24 cellular contexts compared by ENCODE assay signal in genomic region chr22:20229916-20230775, GRCh38. TPM values are rescaled to one million over a fixed set of nuclear protein-coding genes. Genes with fewer than 3 reads are reported as not detected.
DNase-seq lines count a peak whose midpoint lies in the region; ATAC-seq, FAIRE-seq and TF ChIP-seq lines count a peak whose summit lies in the region.
"Had no signal": no experiment of that assay in that cellular context is flagged by ENCODE, and none has a peak within 500 bp of the region (broad histone marks: within the 10 kb centered on the region; RNA-seq: fewer than 3 reads in every experiment).

No MANE protein-coding gene starts in this region.

- H3K4me1 ChIP-seq in stomach, result peaks cover 10 to 18% (median 16%) of the 10 kb centered on the region in 4 donors
- H3K4me1 ChIP-seq: colonic mucosa, HAP-1, parathyroid adenoma, SJSA1 had no signal

- H3K9me3 Mint-ChIP-seq in MCF 10A (ENCODE audit: unreplicated experiment), result peaks cover 3% of the 10 kb centered on the region

- no peak overlapping the region for H3K4me3 Mint-ChIP-seq in MCF 10A (ENCODE audit: unreplicated experiment)
- H3K4me3 Mint-ChIP-seq: activated CD4-positive, alpha-beta T cell treated with anti-CD3 and anti-CD28 coated beads, Interleukin-2, amount 10 ng/mL, durations not matched to agents 7 days and 5 days; activated naive CD8-positive, alpha-beta T cell treated with anti-CD3 and anti-CD28 coated beads, Interleukin-2, amount 10 ng/mL, durations not matched to agents 7 days and 5 days; naive thymus-derived CD4-positive, alpha-beta T cell; stimulated activated memory B cell treated with anti-CD40 and anti-IgM and Interleukin-4, amounts not matched to agents 10 μg/mL and 1 μg/mL and 100 μg/mL, for 72 hours; T-helper 1 cell treated with Interleukin-12 subunit alpha and Interleukin-12 subunit beta and Interleukin-4 antibody, amounts not matched to agents 30 μg/mL and 1 μg/mL, for 36 hours had no signal

- no peaks in the 10 kb centered on the region for H3K36me3 Mint-ChIP-seq in MCF 10A (ENCODE audit: insufficient read depth, unreplicated experiment)
- H3K36me3 Mint-ChIP-seq: activated naive CD8-positive, alpha-beta T cell treated with anti-CD3 and anti-CD28 coated beads, Interleukin-2, amount 10 ng/mL, durations not matched to agents 7 days and 5 days; naive thymus-derived CD4-positive, alpha-beta T cell; stimulated activated memory B cell treated with anti-CD40 and anti-IgM and Interleukin-4, amounts not matched to agents 10 μg/mL and 1 μg/mL and 100 μg/mL, for 72 hours had no signal

- CTCF ChIA-PET in MCF 10A (lab: Yijun Ruan, JAX), result interaction anchor here (0.6 to 0.8 kb wide), 2 partner anchors 52 to 73 kb away, joined by 3 to 4 read pairs; no protein-coding TSS in a partner anchor

- H3K9me3 ChIP-seq in stomach, result no peaks in the 10 kb centered on the region
- H3K9me3 ChIP-seq: colonic mucosa, HAP-1, SJSA1, tibial nerve had no signal

- WGBS in stomach, 5 donors, result 36 to 57% (median 44%) methylated on average over 18 to 24 of the region's 24 CpGs

- no TSS peak for BruUV-seq in MCF 10A (replicated peaks; lab: Mats Ljungman, UMichigan)

- POLR2A ChIA-PET in MCF 10A (lab: Yijun Ruan, JAX), result no interaction called here

- TF ChIP-seq CTCF in stomach (IDR thresholded peaks at IDR 0.05), result no peak
- no peak for TF ChIP-seq CTCF in MCF 10A (IDR thresholded peaks at IDR 0.05; ENCODE audit: unreplicated experiment)

- no peaks in the 10 kb centered on the region for H3K4me1 Mint-ChIP-seq in MCF 10A (ENCODE audit: insufficient read depth, unreplicated experiment)
- H3K4me1 Mint-ChIP-seq: activated CD4-positive, alpha-beta T cell treated with anti-CD3 and anti-CD28 coated beads, Interleukin-2, amount 10 ng/mL, durations not matched to agents 7 days and 5 days; activated naive CD8-positive, alpha-beta T cell treated with anti-CD3 and anti-CD28 coated beads, Interleukin-2, amount 10 ng/mL, durations not matched to agents 7 days and 5 days; naive thymus-derived CD4-positive, alpha-beta T cell; stimulated activated memory B cell treated with anti-CD40 and anti-IgM and Interleukin-4, amounts not matched to agents 10 μg/mL and 1 μg/mL and 100 μg/mL, for 72 hours had no signal

- intact Hi-C loops in left cardiac atrium (cut with DNase I), result no loop called here
- intact Hi-C loops in stomach (cut with DNase I; ENCODE audit: low total_unique reads), result no loop called here
- intact Hi-C loops in MCF 10A (cut with micrococcal nuclease), result no loop called here

- H3K4me3 ChIP-seq in stomach, result no peak overlapping the region
- H3K4me3 ChIP-seq: colonic mucosa, HAP-1, SJSA1, tibial nerve had no signal

- no peaks in the 10 kb centered on the region for H3K27me3 Mint-ChIP-seq in MCF 10A (ENCODE audit: insufficient read depth, unreplicated experiment)
- H3K27me3 Mint-ChIP-seq: activated CD4-positive, alpha-beta T cell treated with anti-CD3 and anti-CD28 coated beads, Interleukin-2, amount 10 ng/mL, durations not matched to agents 7 days and 5 days; activated naive CD8-positive, alpha-beta T cell treated with anti-CD3 and anti-CD28 coated beads, Interleukin-2, amount 10 ng/mL, durations not matched to agents 7 days and 5 days; naive thymus-derived CD4-positive, alpha-beta T cell had no signal

- peak; percentile 20 to 84 for ATAC-seq in left cardiac atrium
- ATAC-seq: naive thymus-derived CD4-positive, alpha-beta T cell; Panc1; stimulated activated memory B cell treated with anti-CD40 and anti-IgM and Interleukin-4, amounts not matched to agents 10 μg/mL and 1 μg/mL and 100 μg/mL, for 72 hours had no signal

- H3K27ac Mint-ChIP-seq in MCF 10A (ENCODE audit: low read depth, unreplicated experiment), result no peak overlapping the region
- H3K27ac Mint-ChIP-seq: activated CD4-positive, alpha-beta T cell treated with anti-CD3 and anti-CD28 coated beads, Interleukin-2, amount 10 ng/mL, durations not matched to agents 7 days and 5 days; activated naive CD8-positive, alpha-beta T cell treated with anti-CD3 and anti-CD28 coated beads, Interleukin-2, amount 10 ng/mL, durations not matched to agents 7 days and 5 days; activated T-helper 2 cell treated with anti-CD3 and anti-CD28 coated beads, Interferon-gamma antibody, Interleukin-2, Interleukin-4, amounts not matched to agents 10 μg/mL and 5 μg/mL and 100 μg/mL, durations not matched to agents 14 hours and 24 hours and 36 hours; naive thymus-derived CD4-positive, alpha-beta T cell; stimulated activated memory B cell treated with anti-CD40 and anti-IgM and Interleukin-4, amounts not matched to agents 10 μg/mL and 1 μg/mL and 100 μg/mL, for 72 hours; T-helper 1 cell treated with Interleukin-12 subunit alpha and Interleukin-12 subunit beta and Interleukin-4 antibody, amounts not matched to agents 30 μg/mL and 1 μg/mL, for 36 hours had no signal

- TF ChIP-seq EP300 in stomach (IDR thresholded peaks at IDR 0.05), result no peak

- no peaks in the 10 kb centered on the region for H3K36me3 ChIP-seq in stomach
- H3K36me3 ChIP-seq: brain microvascular endothelial cell, colonic mucosa, HAP-1, SJSA1, tibial nerve had no signal

- TF ChIP-seq POLR2A in stomach (IDR thresholded peaks at IDR 0.05), result no peak
- no peak for TF ChIP-seq POLR2A in H54 (IDR thresholded peaks at IDR 0.05; ENCODE audit: low read depth, low read length)

- DNase-seq in DMS79 treated with DMSO at 0.1 percent for 48 hours (lab: John Stamatoyannopoulos, UW) (peak; percentile 52), NCI-H446 (lab: John Stamatoyannopoulos, UW) (peak; percentile 18 to 75), left cardiac atrium (no peak), stomach (peak; percentile 33), MCF 10A (ENCODE audit: unreplicated experiment) (no peak), H54 (ENCODE audit: insufficient read length, low spot score) (no peak), SW 1271 (lab: John Stamatoyannopoulos, UW) (no peak)
- DNase-seq: activated CD4-positive, alpha-beta T cell treated with anti-CD3 and anti-CD28 coated beads, Interleukin-2, amount 10 ng/mL, durations not matched to agents 7 days and 5 days; activated naive CD8-positive, alpha-beta T cell treated with anti-CD3 and anti-CD28 coated beads, Interleukin-2, amount 10 ng/mL, durations not matched to agents 7 days and 5 days; brain microvascular endothelial cell; colonic mucosa; mesendoderm; naive thymus-derived CD4-positive, alpha-beta T cell; NCI-H1417 treated with DMSO at 0.1 percent for 48 hours; stimulated activated CD4-positive, alpha-beta T cell treated with anti-CD3 and anti-CD28 coated beads, Interleukin-1b, Interleukin-23, amount 100 ng/mL, for 48 hours had no signal

- H3K27ac ChIP-seq in stomach, result no peak overlapping the region
- H3K27ac ChIP-seq: brain microvascular endothelial cell, colonic mucosa, parathyroid adenoma, SJSA1, tibial nerve had no signal

- H3K27me3 ChIP-seq in stomach, result peaks cover 0 to 6% (median 0%) of the 10 kb centered on the region in 3 donors
- H3K27me3 ChIP-seq: colonic mucosa had no signal

- no peak for FAIRE-seq in H54 (lab: Jason Lieb, UNC)
- FAIRE-seq: endothelial cell of umbilical vein had no signal

RNA-seq across cellular contexts. Expression of gene RTN4R, which starts 38.0 kb away (rescaled TPM):
- total RNA-seq in left cardiac atrium (1 to 10 TPM; 1.4 to 1.8 TPM), stomach (1 to 10 TPM in 1 of 5 donors, under 1 TPM in 1, not detected in 3; 0.92 to 1.7 TPM), MCF 10A (2022) (2.7 and 3.7 TPM in 2 replicates)
- polyA plus RNA-seq in stomach, result 1 to 10 TPM; 1.4 to 2.2 (median 2.0) TPM

Comparison
In these comparisons a context has a peak if more than half of its experiments do, and no peak if none do; other contexts are left out.
1. DNase-seq: peak in DMS79 treated with DMSO at 0.1 percent for 48 hours (single experiment), NCI-H446 (2 of 2) and stomach (single experiment); none in left cardiac atrium (single experiment), MCF 10A (single experiment), H54 (single experiment) and SW 1271 (0 of 2).